In genomic region chr5:1345876-1346626, GRCh38 we compare ENCODE assay signal across 1 cellular context.
TF ChIP-seq lines count a peak whose summit lies in the region.

No MANE protein-coding gene starts in this region.

TF ChIP-seq in K562, 482 proteins besides CTCF, POLR2A, EP300 and RAD21 (continued from another document):
- TF ChIP-seq ZNF395 (CRISPR knock-in tag; IDR thresholded peaks at IDR 0.05) = no peak
- no peak for TF ChIP-seq NCOR1 (IDR thresholded peaks at IDR 0.05)
- no peak for TF ChIP-seq NR3C1 (CRISPR knock-in tag; IDR thresholded peaks at IDR 0.05)
- no peak for TF ChIP-seq NFE2 (IDR thresholded peaks at IDR 0.05; ENCODE audit: low read depth)
- TF ChIP-seq ZNF431 (CRISPR knock-in tag; IDR thresholded peaks at IDR 0.05) = no peak
- no peak for TF ChIP-seq SUPT5H (IDR thresholded peaks at IDR 0.05)
- no peak for TF ChIP-seq POLR2G (IDR thresholded peaks at IDR 0.05; ENCODE audit: low read depth, low read length)
- no peak for TF ChIP-seq STAT5B (CRISPR knock-in tag; IDR thresholded peaks at IDR 0.05)
